ENCODE assay signal across 10 cellular contexts in genomic region chr7:2607122-2607912, GRCh38. TPM values are rescaled to one million over a fixed set of nuclear protein-coding genes. Genes with fewer than 3 reads are reported as not detected.
DNase-seq lines count a peak whose midpoint lies in the region; ATAC-seq and TF ChIP-seq lines count a peak whose summit lies in the region.
"Had no signal": no experiment of that assay in that cellular context is flagged by ENCODE, and none has a peak within 500 bp of the region (broad histone marks: within the 10 kb centered on the region; RNA-seq: fewer than 3 reads in every experiment).

No MANE protein-coding gene starts in this region.

- peaks cover 27% of the 10 kb centered on the region for H3K4me1 ChIP-seq in NT2/D1 (ENCODE audit: insufficient read depth, insufficient read length)
- peaks cover 7 to 8% of the 10 kb centered on the region in 2 donors for H3K4me1 ChIP-seq in duodenal mucosa (ENCODE audit: control insufficient read depth in 1 of 2, insufficient read depth in 2 of 2, low read length in 2 of 2)
- peaks cover 35% of the 10 kb centered on the region for H3K4me1 ChIP-seq in lower lobe of right lung
- peaks cover 9 to 59% (median 48%) of the 10 kb centered on the region in 5 donors for H3K4me1 ChIP-seq in subcutaneous abdominal adipose tissue (ENCODE audit: control insufficient read depth in 5 of 5, insufficient read depth in 5 of 5, low read length in 5 of 5)
- no peaks in the 10 kb centered on the region for H3K4me1 ChIP-seq in CD4-positive, alpha-beta memory T cell (ENCODE audit: insufficient read depth, low read length)
- H3K4me1 ChIP-seq: HAP-1 had no signal

- H3K9ac ChIP-seq in NT2/D1 (ENCODE audit: insufficient read length, low read depth), result peak overlapping the region; percentile 26
- no peak overlapping the region for H3K9ac ChIP-seq in duodenal mucosa (ENCODE audit: low read depth in 1 of 2, low read length in 2 of 2)
- H3K9ac ChIP-seq in subcutaneous abdominal adipose tissue (ENCODE audit: low read length in 5 of 5), result peak overlapping the region in 2 of 5 donors; percentile 49 to 58

- in situ Hi-C loops in brain microvascular endothelial cell (cut with HindIII; ENCODE audit: low pct_ligation_motif_present, low sequenced_read_pairs), result no loop called here

- peak overlapping the region in 2 of 7 donors; percentile 33 to 42 for H3K27ac Mint-ChIP-seq in CD4-positive, alpha-beta memory T cell

- no peaks in the 10 kb centered on the region for H3K27me3 Mint-ChIP-seq in CD4-positive, alpha-beta memory T cell

- H3K4me3 ChIP-seq in NT2/D1 (ENCODE audit: insufficient read length, low read depth) (no peak overlapping the region), duodenal mucosa (ENCODE audit: low read depth in 1 of 2, low read length in 2 of 2) (no peak overlapping the region), lower lobe of right lung (no peak overlapping the region), subcutaneous abdominal adipose tissue (ENCODE audit: low read depth in 1 of 5, low read length in 5 of 5) (peak overlapping the region in 2 of 5 donors; percentile 24 to 25), brain microvascular endothelial cell (ENCODE audit: low read depth, low read length) (no peak overlapping the region)
- no peak overlapping the region for H3K4me3 ChIP-seq in CD4-positive, alpha-beta memory T cell (ENCODE audit: low read length in 2 of 2)
- H3K4me3 ChIP-seq: HAP-1 had no signal

- H3K27ac ChIP-seq in duodenal mucosa (ENCODE audit: low read depth, low read length) (peak overlapping the region; percentile 25), lower lobe of right lung (peak overlapping the region; percentile 82), subcutaneous abdominal adipose tissue (ENCODE audit: low read depth, low read length) (peak overlapping the region; percentile 19), brain microvascular endothelial cell (no peak overlapping the region)
- H3K27ac ChIP-seq in CD4-positive, alpha-beta memory T cell (ENCODE audit: low read depth, low read length), result no peak overlapping the region

- CTCF ChIA-PET in CD4-positive, alpha-beta memory T cell (lab: Charles Lee; ENCODE audit: partially characterized antibody), result no interaction called here

- H3K36me3 Mint-ChIP-seq in CD4-positive, alpha-beta memory T cell, result no peaks in the 10 kb centered on the region

- H3K27me3 ChIP-seq in NT2/D1 (ENCODE audit: insufficient read depth, insufficient read length) (no peaks in the 10 kb centered on the region), duodenal mucosa (ENCODE audit: control insufficient read depth in 1 of 2, insufficient read depth in 2 of 2, low read length in 2 of 2) (no peaks in the 10 kb centered on the region), lower lobe of right lung (ENCODE audit: low read depth) (no peaks in the 10 kb centered on the region), subcutaneous abdominal adipose tissue (ENCODE audit: control insufficient read depth in 5 of 5, insufficient read depth in 4 of 5, low read length in 5 of 5) (no peaks in the 10 kb centered on the region), brain microvascular endothelial cell (replicated peaks) (no peaks in the 10 kb centered on the region)
- no peaks in the 10 kb centered on the region for H3K27me3 ChIP-seq in CD4-positive, alpha-beta memory T cell (ENCODE audit: insufficient read depth, low read length)

- intact Hi-C loops in lower lobe of right lung (cut with DNase I), result no loop called here
- intact Hi-C loops in CD4-positive, alpha-beta memory T cell (cut with micrococcal nuclease), result no loop called here

- ATAC-seq in lower lobe of right lung (peak; percentile 57 to 63), HG03457 (IDR thresholded peaks at IDR 0.05; ENCODE audit: unreplicated experiment) (no peak)

- H3K9me3 Mint-ChIP-seq in CD4-positive, alpha-beta memory T cell, result peaks cover 0 to 2% (median 0%) of the 10 kb centered on the region in 8 donors

- H3K36me3 ChIP-seq in NT2/D1 (ENCODE audit: insufficient read depth, insufficient read length, low read length), result peaks cover 23% of the 10 kb centered on the region
- peaks cover 6 to 29% of the 10 kb centered on the region in 2 donors for H3K36me3 ChIP-seq in duodenal mucosa (ENCODE audit: control insufficient read depth in 1 of 2, insufficient read depth in 2 of 2, low read length in 2 of 2)
- H3K36me3 ChIP-seq in lower lobe of right lung, result peaks cover 9% of the 10 kb centered on the region
- H3K36me3 ChIP-seq in subcutaneous abdominal adipose tissue (ENCODE audit: control insufficient read depth in 5 of 5, insufficient read depth in 5 of 5, low read length in 5 of 5), result peaks cover 0 to 27% (median 12%) of the 10 kb centered on the region in 5 donors
- no peaks in the 10 kb centered on the region for H3K36me3 ChIP-seq in CD4-positive, alpha-beta memory T cell (ENCODE audit: insufficient read depth, low read length)
- no peaks in the 10 kb centered on the region for H3K36me3 ChIP-seq in brain microvascular endothelial cell (replicated peaks)
- H3K36me3 ChIP-seq: HAP-1 had no signal

- peaks cover 0 to 8% (median 3%) of the 10 kb centered on the region in 4 donors for H3K4me1 Mint-ChIP-seq in CD4-positive, alpha-beta memory T cell

- no peak for TF ChIP-seq CTCF in lower lobe of right lung (IDR thresholded peaks at IDR 0.05)
- no peak for TF ChIP-seq CTCF in brain microvascular endothelial cell (IDR thresholded peaks at IDR 0.05; ENCODE audit: low read depth, low read length, missing control alignments)
- no peak for TF ChIP-seq CTCF in GM10266 (IDR thresholded peaks at IDR 0.05; ENCODE audit: control insufficient read depth, insufficient read depth, low read depth, missing control alignments)

- no peak for DNase-seq in NT2/D1 (ENCODE audit: low read depth, low spot score)
- DNase-seq in lower lobe of right lung, result no peak
- DNase-seq in CD4-positive, alpha-beta memory T cell, result no peak
- no peak for DNase-seq in brain microvascular endothelial cell
- no peak for DNase-seq in GM10266 (ENCODE audit: extremely low spot score)
- DNase-seq: SW 1271 had no signal

- POLR2A ChIA-PET in CD4-positive, alpha-beta memory T cell (lab: Charles Lee; ENCODE audit: partially characterized antibody), result no interaction called here

- H3K9me3 ChIP-seq in NT2/D1 (ENCODE audit: insufficient read depth, low read length), result no peaks in the 10 kb centered on the region
- no peaks in the 10 kb centered on the region for H3K9me3 ChIP-seq in duodenal mucosa (ENCODE audit: control insufficient read depth in 1 of 2, low read length in 2 of 2)
- H3K9me3 ChIP-seq in lower lobe of right lung, result no peaks in the 10 kb centered on the region
- H3K9me3 ChIP-seq in subcutaneous abdominal adipose tissue (ENCODE audit: control insufficient read depth in 5 of 5, low read length in 5 of 5), result no peaks in the 10 kb centered on the region
- H3K9me3 ChIP-seq in CD4-positive, alpha-beta memory T cell (ENCODE audit: control insufficient read depth in 1 of 2, low read length in 2 of 2), result no peaks in the 10 kb centered on the region
- H3K9me3 ChIP-seq: HAP-1 had no signal

- peak overlapping the region in 1 of 8 donors; percentile 27 for H3K4me3 Mint-ChIP-seq in CD4-positive, alpha-beta memory T cell

RNA-seq across cellular contexts. Expression of gene TTYH3, which starts 24.5 kb away (rescaled TPM):
- total RNA-seq in lower lobe of right lung, result 51.7 TPM
- 10 to 100 TPM; 10.3 to 12.0 TPM for total RNA-seq in CD4-positive, alpha-beta memory T cell
- 1 to 10 TPM in 1 of 2 donors, under 1 TPM in 1; 0.14 to 1.3 TPM for polyA plus RNA-seq in CD4-positive, alpha-beta memory T cell

RNA-seq across cellular contexts. Expression of gene IQCE, which starts 48.5 kb away (rescaled TPM):
- total RNA-seq in lower lobe of right lung, result 32.0 TPM
- 1 to 10 TPM; 8.2 to 9.4 TPM for total RNA-seq in CD4-positive, alpha-beta memory T cell
- 1 to 10 TPM in 1 of 2 donors, under 1 TPM in 1; 0.81 to 3.7 TPM for polyA plus RNA-seq in CD4-positive, alpha-beta memory T cell

RNA-seq across cellular contexts. Expression of gene BRAT1, which starts 52.0 kb away (rescaled TPM):
- 24.4 TPM for total RNA-seq in lower lobe of right lung
- total RNA-seq in CD4-positive, alpha-beta memory T cell, result 10 to 100 TPM; 37.0 to 41.4 TPM
- polyA plus RNA-seq in CD4-positive, alpha-beta memory T cell, result 10 to 100 TPM; 24.2 to 42.4 TPM

Comparison
In these comparisons a context has a peak if more than half of its experiments do, and no peak if none do; other contexts are left out.
1. H3K27ac ChIP-seq: peak in duodenal mucosa (single experiment), lower lobe of right lung (single experiment) and subcutaneous abdominal adipose tissue (single experiment); none in CD4-positive, alpha-beta memory T cell (single experiment) and brain microvascular endothelial cell (single experiment).